Comparison of ENCODE assay signal across 8 cellular contexts in the genomic region with DNA sequence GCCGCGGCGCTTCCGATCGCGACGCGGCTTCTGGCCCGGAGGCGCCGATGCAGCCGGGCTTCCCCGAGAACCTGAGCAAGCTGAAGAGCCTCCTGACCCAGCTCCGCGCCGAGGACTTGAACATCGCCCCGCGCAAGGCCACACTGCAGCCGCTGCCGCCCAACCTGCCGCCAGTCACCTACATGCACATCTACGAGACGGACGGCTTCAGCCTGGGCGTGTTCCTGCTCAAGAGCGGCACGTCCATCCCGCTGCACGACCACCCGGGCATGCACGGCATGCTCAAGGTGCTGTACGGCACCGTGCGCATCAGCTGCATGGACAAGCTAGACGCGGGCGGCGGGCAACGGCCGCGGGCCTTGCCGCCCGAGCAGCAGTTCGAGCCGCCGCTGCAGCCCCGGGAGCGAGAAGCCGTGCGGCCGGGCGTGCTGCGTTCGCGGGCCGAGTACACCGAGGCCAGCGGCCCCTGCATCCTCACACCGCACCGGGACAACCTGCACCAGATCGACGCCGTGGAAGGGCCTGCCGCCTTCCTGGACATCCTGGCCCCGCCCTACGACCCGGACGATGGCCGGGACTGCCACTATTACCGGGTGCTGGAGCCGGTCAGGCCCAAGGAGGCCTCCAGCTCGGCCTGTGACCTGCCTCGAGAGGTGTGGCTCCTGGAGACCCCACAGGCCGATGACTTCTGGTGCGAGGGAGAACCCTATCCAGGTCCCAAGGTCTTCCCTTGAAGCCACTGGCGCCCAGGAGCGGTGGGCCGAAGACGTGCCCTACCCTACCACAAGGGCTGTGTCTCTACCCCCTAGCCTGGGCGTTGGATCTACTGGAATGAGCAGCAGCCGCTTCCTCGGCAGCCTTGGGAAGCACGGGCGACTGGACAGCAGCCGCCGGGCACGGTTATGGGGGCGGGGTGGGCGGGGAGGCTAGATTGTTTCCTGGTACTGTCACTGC. TPM values are rescaled to one million over a fixed set of nuclear protein-coding genes. Genes with fewer than 3 reads are reported as not detected.
A peak's percentile ranks its signal among the peaks of the same experiment; 100 is the strongest.
DNase-seq lines count a peak whose midpoint lies in the region; ATAC-seq lines count a peak whose summit lies in the region.

No MANE protein-coding gene starts in this region.

- H3K4ac ChIP-seq in trophoblast cell (ENCODE audit: low read depth, low read length) = peak overlapping the region; percentile 54

- peak overlapping the region; percentile 63 for H3K4me3 ChIP-seq in HAP-1
- peak overlapping the region; percentile 64 for H3K4me3 ChIP-seq in MG63
- H3K4me3 ChIP-seq in trophoblast cell (ENCODE audit: low read depth, low read length) = peak overlapping the region; percentile 94

- in situ Hi-C loops in HAP-1 (cut with MboI; ENCODE audit: low sequenced_read_pairs) = no loop called here

- WGBS in trophoblast cell (ENCODE audit: extremely low coverage, insufficient coverage, insufficient read length) = no CpG with 5 or more reads among the region's 90 CpGs

- peaks cover 46% of the 10 kb centered on the region for H3K4me1 Mint-ChIP-seq in activated naive CD4-positive, alpha-beta T cell treated with anti-CD3 and anti-CD28 coated beads, Interleukin-2, amount 10 ng/mL, durations not matched to agents 7 days and 5 days

- H3K14ac ChIP-seq in trophoblast cell (ENCODE audit: low read length) = peak overlapping the region; percentile 68

- H4K91ac ChIP-seq in trophoblast cell (ENCODE audit: low read depth, low read length) = peak overlapping the region; percentile 67

- peak overlapping the region; percentile 98 for H3K4me3 Mint-ChIP-seq in activated naive CD4-positive, alpha-beta T cell treated with anti-CD3 and anti-CD28 coated beads, Interleukin-2, amount 10 ng/mL, durations not matched to agents 7 days and 5 days

- peak overlapping the region; percentile 82 for H4K12ac ChIP-seq in trophoblast cell (ENCODE audit: low read depth, low read length)

- peak overlapping the region; percentile 100 for H4K8ac ChIP-seq in trophoblast cell (ENCODE audit: low read depth, low read length)

- no peak overlapping the region for H2BK5ac ChIP-seq in trophoblast cell (ENCODE audit: low read depth, low read length, poor library complexity)

- peaks cover 40% of the 10 kb centered on the region for H3K36me3 Mint-ChIP-seq in activated naive CD4-positive, alpha-beta T cell treated with anti-CD3 and anti-CD28 coated beads, Interleukin-2, amount 10 ng/mL, durations not matched to agents 7 days and 5 days

- H3K36me3 ChIP-seq in HAP-1 (replicated peaks) = peaks cover 8% of the 10 kb centered on the region; the same call in 1 of the 2 replicates
- H3K36me3 ChIP-seq in MG63 = peaks cover 8% of the 10 kb centered on the region; the same call in 1 of the 2 replicates
- no peaks in the 10 kb centered on the region for H3K36me3 ChIP-seq in trophoblast cell (ENCODE audit: control insufficient read depth in 1 of 2, insufficient read depth in 2 of 2, low read length in 2 of 2)

- H3K27ac Mint-ChIP-seq in activated naive CD4-positive, alpha-beta T cell treated with anti-CD3 and anti-CD28 coated beads, Interleukin-2, amount 10 ng/mL, durations not matched to agents 7 days and 5 days = peak overlapping the region; percentile 88

- peaks cover 8% of the 10 kb centered on the region for H3K27me3 Mint-ChIP-seq in activated naive CD4-positive, alpha-beta T cell treated with anti-CD3 and anti-CD28 coated beads, Interleukin-2, amount 10 ng/mL, durations not matched to agents 7 days and 5 days

- H3K79me2 ChIP-seq in trophoblast cell (ENCODE audit: control insufficient read depth, insufficient read depth, low read length, poor library complexity) = peaks cover 14% of the 10 kb centered on the region

- H2BK120ac ChIP-seq in trophoblast cell (ENCODE audit: insufficient read depth, low read length, poor library complexity) = peak overlapping the region; percentile 12

- H3K4me2 ChIP-seq in trophoblast cell (ENCODE audit: low read length) = peak overlapping the region; percentile 89

- peak overlapping the region; percentile 87 for H3K9ac ChIP-seq in trophoblast cell (ENCODE audit: low read length)

- peak overlapping the region; percentile 62 for H2AFZ ChIP-seq in trophoblast cell (ENCODE audit: insufficient read depth, low read length, poor library complexity)

- H2AK5ac ChIP-seq in trophoblast cell (ENCODE audit: low read length) = peak overlapping the region; percentile 28

- DNase-seq in DMS 273 (lab: John Stamatoyannopoulos, UW; ENCODE audit: unreplicated experiment) (peak; percentile 38), DMS 273 treated with DMSO at 0.1 percent for 48 hours (lab: John Stamatoyannopoulos, UW) (no peak), HAP-1 (ENCODE audit: low spot score in 2 of 2) (peak; percentile 22 to 62), MG63 (peak; percentile 54), Right ventricle myocardium superior (peak; percentile 71), trophoblast cell (peak; percentile 9 to 54), inferior parietal cortex (ENCODE audit: extremely low spot score) (no peak)
- peak; percentile 70 for DNase-seq in activated naive CD4-positive, alpha-beta T cell treated with anti-CD3 and anti-CD28 coated beads, Interleukin-2, amount 10 ng/mL, durations not matched to agents 7 days and 5 days

- no peak overlapping the region for H2BK12ac ChIP-seq in trophoblast cell (ENCODE audit: low read length)

- H3K27me3 ChIP-seq in HAP-1 (ENCODE audit: low read depth) (no peaks in the 10 kb centered on the region), MG63 (no peaks in the 10 kb centered on the region), trophoblast cell (ENCODE audit: insufficient read depth, low read length) (no peaks in the 10 kb centered on the region)

- intact Hi-C loops in Right ventricle myocardium superior (cut with DNase I) = no loop called here

- ATAC-seq in Right ventricle myocardium superior (ENCODE audit: poor library complexity) = peak; percentile 21

- CTCF ChIA-PET in activated naive CD4-positive, alpha-beta T cell treated with anti-CD3 and anti-CD28 coated beads, Interleukin-2, amount 10 ng/mL, durations not matched to agents 7 days and 5 days (lab: Charles Lee) = interaction anchor here (1.0 to 5.8 kb wide), 3 partner anchors 12 to 196 kb away, joined by 3 to 38 read pairs (median 5); a partner anchor contains a TSS

- H3K9me3 ChIP-seq in HAP-1 (no peaks in the 10 kb centered on the region), MG63 (no peaks in the 10 kb centered on the region), trophoblast cell (ENCODE audit: insufficient read depth, low read depth, low read length) (peaks cover 4% of the 10 kb centered on the region)

- no peak overlapping the region for H3K27ac ChIP-seq in trophoblast cell (ENCODE audit: low read depth, low read length)

- no peaks in the 10 kb centered on the region for H3K9me3 Mint-ChIP-seq in activated naive CD4-positive, alpha-beta T cell treated with anti-CD3 and anti-CD28 coated beads, Interleukin-2, amount 10 ng/mL, durations not matched to agents 7 days and 5 days

- peak overlapping the region; percentile 1 for H3K18ac ChIP-seq in trophoblast cell (ENCODE audit: low read length)

- H3K23ac ChIP-seq in trophoblast cell (ENCODE audit: low read length) = no peak overlapping the region

- peaks cover 24% of the 10 kb centered on the region for H3K4me1 ChIP-seq in HAP-1
- peaks cover 8 to 10% of the 10 kb centered on the region in 2 experiments for H3K4me1 ChIP-seq in trophoblast cell (ENCODE audit: control insufficient read depth in 1 of 2, insufficient read depth in 2 of 2, low read length in 2 of 2)

- peaks cover 17% of the 10 kb centered on the region for H3K79me1 ChIP-seq in trophoblast cell (ENCODE audit: low read length)

RNA-seq across cellular contexts. Expression of a gene that starts 0.9 kb away (rescaled TPM):
- total RNA-seq in MG63 (2014; rRNA removed; shearing (Covaris generic); ENCODE audit: low replicate concordance) = 20.2 and 20.8 TPM in 2 replicates
- total RNA-seq in Right ventricle myocardium superior = 16.0 TPM
- 10.0 and 10.6 TPM in 2 replicates for polyA plus RNA-seq in trophoblast cell (2013)

RNA-seq across cellular contexts. Expression of a gene that starts 10.8 kb away (rescaled TPM):
- 0.56 TPM in 1 of 2 replicates, not detected in the other for total RNA-seq in MG63 (2014; rRNA removed; shearing (Covaris generic); ENCODE audit: low replicate concordance)
- 0.19 TPM for total RNA-seq in Right ventricle myocardium superior
- polyA plus RNA-seq in trophoblast cell (2013) = 0.07 and 0.10 TPM in 2 replicates

Comparison
In these comparisons a context has a peak if more than half of its experiments do, and no peak if none do; other contexts are left out.
1. DNase-seq: peak in DMS 273 (single experiment), HAP-1 (2 of 2), MG63 (single experiment), activated naive CD4-positive, alpha-beta T cell treated with anti-CD3 and anti-CD28 coated beads, Interleukin-2, amount 10 ng/mL, durations not matched to agents 7 days and 5 days (single experiment), Right ventricle myocardium superior (single experiment) and trophoblast cell (2 of 2); none in DMS 273 treated with DMSO at 0.1 percent for 48 hours (single experiment) and inferior parietal cortex (single experiment).
2. Peak in every context shown above with its lines, with median percentiles within 50 percentile points of each other: H3K4me3 ChIP-seq.